1 cellular context compared by ENCODE assay signal in the genomic region with DNA sequence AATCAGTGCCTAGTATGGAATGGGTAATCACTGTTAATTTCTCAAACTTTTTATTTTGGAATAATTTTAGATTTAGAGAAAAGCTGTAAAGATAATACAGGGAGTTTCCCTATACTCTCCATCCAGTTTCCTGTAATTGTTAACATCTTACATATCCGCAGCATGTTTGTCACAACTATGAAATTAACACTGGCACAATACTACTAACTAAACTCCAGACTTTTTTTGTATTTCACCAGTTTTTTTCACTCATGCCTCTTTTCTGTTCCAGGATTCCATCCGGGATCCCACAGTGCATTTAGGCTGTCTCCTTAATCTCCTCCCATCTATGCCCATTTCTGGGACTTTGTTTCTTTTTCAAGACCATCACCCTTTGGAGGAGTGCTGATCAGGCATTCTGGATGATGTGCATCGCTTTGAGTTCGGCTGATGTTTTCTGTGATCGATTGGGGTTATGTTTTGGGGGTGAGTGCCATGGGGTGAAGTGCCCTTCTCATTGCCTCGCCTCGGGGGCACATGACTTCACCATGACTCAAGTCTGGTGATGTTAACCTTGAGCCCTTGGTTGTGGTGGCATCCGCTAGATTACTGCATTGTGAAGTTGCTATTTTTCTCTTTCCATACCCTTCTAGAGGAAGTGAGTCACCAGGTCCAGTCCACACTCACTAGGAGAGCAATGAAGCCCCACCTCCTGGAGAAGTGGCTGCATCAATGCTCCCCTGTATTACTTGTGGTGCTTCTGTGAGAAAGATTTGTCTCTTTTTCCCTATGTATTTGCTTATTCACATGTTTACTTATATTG.
TF ChIP-seq lines count a peak whose summit lies in the region.

No MANE protein-coding gene starts in this region.

TF ChIP-seq in HepG2, 621 proteins besides CTCF, POLR2A, EP300 and RAD21 (continued from another document and continues in another):
- TF ChIP-seq PHF5A (CRISPR knock-in tag; IDR thresholded peaks at IDR 0.05; ENCODE audit: low read depth, unreplicated experiment): no peak
- no peak for TF ChIP-seq ZNF781 (CRISPR knock-in tag; IDR thresholded peaks at IDR 0.05; ENCODE audit: borderline replicate concordance, not compliant biosample characterization)
- no peak for TF ChIP-seq ZNF34 (CRISPR knock-in tag; IDR thresholded peaks at IDR 0.05; ENCODE audit: borderline replicate concordance)
- peak; percentile 85 for TF ChIP-seq ZBTB26 (CRISPR knock-in tag; IDR thresholded peaks at IDR 0.05; ENCODE audit: borderline replicate concordance)
- no peak for TF ChIP-seq CHCHD3 (CRISPR knock-in tag; IDR thresholded peaks at IDR 0.05)
- TF ChIP-seq BHLHE40 (IDR thresholded peaks at IDR 0.05; ENCODE audit: low read length): peak; percentile 12; the same call in 1 of the 2 replicates
- TF ChIP-seq ZNF766 (CRISPR knock-in tag; IDR thresholded peaks at IDR 0.05; ENCODE audit: borderline replicate concordance): no peak
- TF ChIP-seq FIP1L1 (IDR thresholded peaks at IDR 0.05; ENCODE audit: borderline replicate concordance, insufficient read depth, low read depth, low read length): no peak
- TF ChIP-seq ZSCAN31 (CRISPR knock-in tag; IDR thresholded peaks at IDR 0.05; ENCODE audit: low read depth): no peak
- TF ChIP-seq RERE (CRISPR knock-in tag; IDR thresholded peaks at IDR 0.05; ENCODE audit: low read depth): no peak
- TF ChIP-seq GTF3A (CRISPR knock-in tag; conservative IDR thresholded peaks at IDR 0.05): no peak
- no peak for TF ChIP-seq ZNF101 (CRISPR knock-in tag; IDR thresholded peaks at IDR 0.05; ENCODE audit: borderline replicate concordance, low read depth)
- TF ChIP-seq, protein P1, sequence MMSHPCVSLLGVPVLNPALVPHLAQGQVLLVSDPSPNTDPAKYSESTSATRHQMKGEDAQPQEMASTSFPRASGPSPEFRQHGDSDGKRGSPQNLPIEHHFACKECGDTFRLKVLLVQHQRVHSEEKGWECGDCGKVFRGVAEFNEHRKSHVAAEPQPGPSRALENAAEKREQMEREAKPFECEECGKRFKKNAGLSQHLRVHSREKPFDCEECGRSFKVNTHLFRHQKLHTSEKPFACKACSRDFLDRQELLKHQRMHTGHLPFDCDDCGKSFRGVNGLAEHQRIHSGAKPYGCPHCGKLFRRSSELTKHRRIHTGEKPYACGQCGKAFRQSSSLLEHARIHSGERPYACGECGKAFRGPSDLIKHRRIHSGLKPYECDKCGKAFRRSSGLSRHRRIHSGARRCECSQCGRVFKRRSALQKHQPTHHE (CRISPR knock-in tag; IDR thresholded peaks at IDR 0.05; ENCODE audit: borderline replicate concordance): no peak
- TF ChIP-seq MAFK (conservative IDR thresholded peaks at IDR 0.05 in 1 of 2, IDR thresholded peaks at IDR 0.05 in 1 of 2; ENCODE audit: low read length in 2 of 2): 0 out of 4 replicates have a peak, but pooled peaks have one; percentile 8 to 33
- no peak for TF ChIP-seq NONO (IDR thresholded peaks at IDR 0.05)
- TF ChIP-seq NONO (CRISPR knock-in tag; conservative IDR thresholded peaks at IDR 0.05): no peak
- no peak for TF ChIP-seq PCBP2 (optimal IDR thresholded peaks at IDR 0.05; ENCODE audit: low read depth, low read length, poor library complexity, severe bottlenecking)
- peak; percentile 78; the same call in 1 of the 2 replicates for TF ChIP-seq ETV5 (CRISPR knock-in tag; IDR thresholded peaks at IDR 0.05; ENCODE audit: borderline replicate concordance)
- no peak for TF ChIP-seq SIX4 (CRISPR knock-in tag; IDR thresholded peaks at IDR 0.05)
- TF ChIP-seq ZBTB40 (IDR thresholded peaks at IDR 0.05): no peak
- TF ChIP-seq ZBTB40 (CRISPR knock-in tag; IDR thresholded peaks at IDR 0.05): no peak
- no peak for TF ChIP-seq ZNF407 (CRISPR knock-in tag; IDR thresholded peaks at IDR 0.05; ENCODE audit: not compliant biosample characterization)
